ENCODE assay signal across 32 cellular contexts in genomic region chr15:75097939-75098338, GRCh38.
"Had no signal": no experiment of that assay in that cellular context is flagged by ENCODE, and none has a peak within 500 bp of the region (broad histone marks: within the 10 kb centered on the region; RNA-seq: fewer than 3 reads in every experiment).

No MANE protein-coding gene starts in this region.

- H3K4me3 ChIP-seq: gastrocnemius medialis, hepatocyte, pancreas, prostate gland, sigmoid colon, smooth muscle cell, stomach, thyroid gland, upper lobe of right lung had no signal

- H3K27ac Mint-ChIP-seq: activated T-helper 17 cell treated with anti-CD3 and anti-CD28 coated beads, Interleukin-2, amount 50 U/mL, for 72 hours; nephron progenitor cell; stimulated activated naive B cell treated with anti-CD40 and anti-IgM and Interleukin-4, amounts not matched to agents 10 μg/mL and 1 μg/mL and 100 μg/mL, for 72 hours had no signal

- DNase-seq: activated CD4-positive, alpha-beta T cell treated with anti-CD3 and anti-CD28 coated beads for 4 hours; activated CD4-positive, alpha-beta T cell treated with anti-CD3 and anti-CD28 coated beads, Interleukin-2, amount 50 U/mL, for 4 hours; activated CD4-positive, CD25-positive, alpha-beta regulatory T cell; activated gamma-delta T cell treated with Interleukin-2 at 50 U/mL for 16 hours; activated naive CD4-positive, alpha-beta T cell treated with anti-CD3 and anti-CD28 coated beads, Interleukin-2, amount 50 U/mL, for 16 hours; activated T-cell treated with anti-CD3 and anti-CD28 coated beads, Interleukin-2, amount 50 U/mL, for 4 hours; amniotic stem cell; brain microvascular endothelial cell; dermis blood vessel endothelial cell; effector CD4-positive, alpha-beta T cell; gastrocnemius medialis; islet precursor cell; left cardiac atrium; left ventricle myocardium superior; naive B cell; nephron progenitor cell; nucleus accumbens; pancreas; retina; stimulated activated CD4-positive, alpha-beta T cell treated with anti-CD3 and anti-CD28 coated beads, Interleukin-1b, Interleukin-23, amount 100 ng/mL, for 48 hours; stimulated activated CD4-positive, alpha-beta T cell treated with anti-CD3 and anti-CD28 coated beads, Interleukin-4, amount 100 ng/mL, for 4 hours; stimulated activated CD8-positive, alpha-beta memory T cell treated with anti-CD3 and anti-CD28 coated beads, Interleukin-4, amount 100 ng/mL, for 48 hours; stimulated activated naive B cell treated with anti-CD40 and anti-IgM and Interleukin-4, amounts not matched to agents 10 μg/mL and 1 μg/mL and 100 μg/mL, for 72 hours; stomach; thyroid gland; upper lobe of right lung had no signal

- H2AFZ ChIP-seq: hepatocyte had no signal

- H3K4me1 Mint-ChIP-seq: activated T-helper 17 cell treated with anti-CD3 and anti-CD28 coated beads, Interleukin-2, amount 50 U/mL, for 72 hours had no signal

- H3K36me3 Mint-ChIP-seq: naive B cell had no signal

- ATAC-seq: activated T-cell treated with anti-CD3 and anti-CD28 coated beads, Interleukin-2, amount 50 U/mL, for 4 hours; activated T-helper 17 cell treated with anti-CD3 and anti-CD28 coated beads, Interleukin-2, amount 50 U/mL, for 72 hours; gastrocnemius medialis; left cardiac atrium; left ventricle myocardium superior; pancreas; stimulated activated naive B cell treated with anti-CD40 and anti-IgM and Interleukin-4, amounts not matched to agents 10 μg/mL and 1 μg/mL and 100 μg/mL, for 72 hours had no signal

- H3K4me3 Mint-ChIP-seq: activated T-cell treated with anti-CD3 and anti-CD28 coated beads, Interleukin-2, amount 50 U/mL, for 4 hours; activated T-helper 17 cell treated with anti-CD3 and anti-CD28 coated beads, Interleukin-2, amount 50 U/mL, for 72 hours; nephron progenitor cell; stimulated activated naive B cell treated with anti-CD40 and anti-IgM and Interleukin-4, amounts not matched to agents 10 μg/mL and 1 μg/mL and 100 μg/mL, for 72 hours had no signal

- H3K36me3 ChIP-seq: brain microvascular endothelial cell, gastrocnemius medialis, pancreas, prostate gland, sigmoid colon, stomach, thyroid gland, upper lobe of right lung had no signal

- H3K9me3 ChIP-seq: gastrocnemius medialis, pancreas, prostate gland, stomach, thyroid gland, upper lobe of right lung had no signal

- H3K4me2 ChIP-seq: hepatocyte, smooth muscle cell had no signal

- H3K4me1 ChIP-seq: gastrocnemius medialis, pancreas, prostate gland, sigmoid colon, stomach, thyroid gland, upper lobe of right lung had no signal

- H3K9me3 Mint-ChIP-seq: activated T-cell treated with anti-CD3 and anti-CD28 coated beads, Interleukin-2, amount 50 U/mL, for 4 hours; activated T-helper 17 cell treated with anti-CD3 and anti-CD28 coated beads, Interleukin-2, amount 50 U/mL, for 72 hours; stimulated activated naive B cell treated with anti-CD40 and anti-IgM and Interleukin-4, amounts not matched to agents 10 μg/mL and 1 μg/mL and 100 μg/mL, for 72 hours had no signal

- H3K79me2 ChIP-seq: hepatocyte had no signal

- H3K27ac ChIP-seq: brain microvascular endothelial cell, epithelial cell of prostate, gastrocnemius medialis, hepatocyte, pancreas, prostate gland, sigmoid colon, stomach, thyroid gland, upper lobe of right lung had no signal

- H3K27me3 ChIP-seq: brain microvascular endothelial cell, gastrocnemius medialis, hepatocyte, pancreas, sigmoid colon, stomach, thyroid gland, upper lobe of right lung had no signal
